Comparison of ENCODE assay signal across 1 cellular context in the genomic region with DNA sequence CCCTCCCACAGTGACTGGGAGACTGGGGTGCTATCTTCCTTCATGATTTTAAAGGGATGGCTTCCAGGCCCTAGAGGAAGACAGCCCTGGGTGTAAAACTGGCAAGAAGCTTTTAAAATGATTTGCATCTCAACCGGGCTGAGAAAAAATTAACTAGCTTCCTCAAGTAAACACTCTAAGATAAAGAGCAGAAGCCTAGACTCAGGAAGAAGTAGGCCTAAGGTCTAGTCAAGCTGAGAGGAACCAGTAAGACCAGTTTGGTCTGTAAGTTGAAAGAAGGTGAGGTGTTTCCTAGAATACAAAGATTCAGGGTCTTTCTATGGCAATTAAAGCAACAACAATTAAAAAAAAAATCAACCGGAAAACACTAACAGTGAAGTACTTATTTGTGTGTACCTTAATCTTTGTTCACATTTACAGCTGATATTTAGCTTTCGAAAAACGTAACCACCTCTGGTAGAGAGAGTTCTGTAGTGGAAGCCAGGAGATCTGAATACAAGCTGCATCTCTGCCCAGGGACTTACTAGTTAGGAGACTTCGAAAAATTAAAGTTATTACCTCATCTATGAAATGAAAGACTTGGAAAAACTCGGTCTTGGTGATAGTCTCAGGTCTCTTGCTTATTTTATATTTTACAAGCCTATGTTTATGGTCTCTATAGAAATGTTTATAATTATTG.
TF ChIP-seq lines count a peak whose summit lies in the region.

No MANE protein-coding gene starts in this region.

TF ChIP-seq in WTC11, 78 proteins besides CTCF, POLR2A, EP300 and RAD21 (continued from another document):
- TF ChIP-seq, protein P1, sequence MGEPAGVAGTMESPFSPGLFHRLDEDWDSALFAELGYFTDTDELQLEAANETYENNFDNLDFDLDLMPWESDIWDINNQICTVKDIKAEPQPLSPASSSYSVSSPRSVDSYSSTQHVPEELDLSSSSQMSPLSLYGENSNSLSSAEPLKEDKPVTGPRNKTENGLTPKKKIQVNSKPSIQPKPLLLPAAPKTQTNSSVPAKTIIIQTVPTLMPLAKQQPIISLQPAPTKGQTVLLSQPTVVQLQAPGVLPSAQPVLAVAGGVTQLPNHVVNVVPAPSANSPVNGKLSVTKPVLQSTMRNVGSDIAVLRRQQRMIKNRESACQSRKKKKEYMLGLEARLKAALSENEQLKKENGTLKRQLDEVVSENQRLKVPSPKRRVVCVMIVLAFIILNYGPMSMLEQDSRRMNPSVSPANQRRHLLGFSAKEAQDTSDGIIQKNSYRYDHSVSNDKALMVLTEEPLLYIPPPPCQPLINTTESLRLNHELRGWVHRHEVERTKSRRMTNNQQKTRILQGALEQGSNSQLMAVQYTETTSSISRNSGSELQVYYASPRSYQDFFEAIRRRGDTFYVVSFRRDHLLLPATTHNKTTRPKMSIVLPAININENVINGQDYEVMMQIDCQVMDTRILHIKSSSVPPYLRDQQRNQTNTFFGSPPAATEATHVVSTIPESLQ (CRISPR knock-in tag; IDR thresholded peaks at IDR 0.05), result no peak
- TF ChIP-seq, protein P2, sequence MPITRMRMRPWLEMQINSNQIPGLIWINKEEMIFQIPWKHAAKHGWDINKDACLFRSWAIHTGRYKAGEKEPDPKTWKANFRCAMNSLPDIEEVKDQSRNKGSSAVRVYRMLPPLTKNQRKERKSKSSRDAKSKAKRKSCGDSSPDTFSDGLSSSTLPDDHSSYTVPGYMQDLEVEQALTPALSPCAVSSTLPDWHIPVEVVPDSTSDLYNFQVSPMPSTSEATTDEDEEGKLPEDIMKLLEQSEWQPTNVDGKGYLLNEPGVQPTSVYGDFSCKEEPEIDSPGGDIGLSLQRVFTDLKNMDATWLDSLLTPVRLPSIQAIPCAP (CRISPR knock-in tag; IDR thresholded peaks at IDR 0.05), result no peak
- TF ChIP-seq PRRX2 (CRISPR knock-in tag; IDR thresholded peaks at IDR 0.05) (no peak), NR2C2 (CRISPR knock-in tag; IDR thresholded peaks at IDR 0.05) (no peak), ATF1 (CRISPR knock-in tag; IDR thresholded peaks at IDR 0.05) (no peak)
